Comparison of ENCODE assay signal across 3 cellular contexts in the genomic region with DNA sequence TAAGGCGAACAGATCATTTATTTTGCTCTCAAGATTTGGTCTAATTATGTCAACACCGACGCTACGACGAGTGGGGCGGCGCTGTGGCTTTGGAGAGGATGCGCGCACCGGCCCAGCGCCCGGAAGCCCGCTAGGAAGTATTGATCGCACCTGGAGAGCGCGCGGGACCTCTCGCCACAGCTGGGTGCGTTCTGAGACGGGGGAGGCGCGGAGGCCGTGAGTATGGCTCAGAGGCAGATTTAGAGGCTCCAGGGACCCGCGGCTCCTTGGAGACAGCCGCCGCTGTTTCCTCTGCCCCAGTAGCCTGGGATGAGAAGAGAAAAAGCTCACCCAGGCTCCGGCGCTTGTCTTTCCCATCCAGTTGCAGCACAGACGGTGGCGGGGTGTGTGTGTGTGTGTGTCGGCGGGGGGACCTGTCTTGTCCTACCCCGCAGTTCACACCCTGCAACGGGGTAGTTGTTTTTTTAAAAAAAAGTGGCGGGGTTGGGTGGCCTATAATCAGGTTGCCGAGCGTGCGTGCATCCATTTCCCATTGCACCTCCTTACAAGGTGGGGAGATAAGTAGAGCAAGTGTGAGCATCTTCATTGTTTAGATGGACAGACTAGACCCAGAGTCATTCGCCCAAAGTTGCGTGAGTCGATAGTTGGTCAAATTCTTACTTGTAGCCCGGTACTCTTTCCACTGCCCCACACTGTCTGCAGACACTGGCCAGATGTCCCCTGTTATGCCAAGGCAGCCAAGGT.
TF ChIP-seq lines count a peak whose summit lies in the region.

No MANE protein-coding gene starts in this region.

TF ChIP-seq in SK-N-SH, 30 proteins besides CTCF, POLR2A, EP300 and RAD21 (continued from another document):
- TF ChIP-seq, protein P1, sequence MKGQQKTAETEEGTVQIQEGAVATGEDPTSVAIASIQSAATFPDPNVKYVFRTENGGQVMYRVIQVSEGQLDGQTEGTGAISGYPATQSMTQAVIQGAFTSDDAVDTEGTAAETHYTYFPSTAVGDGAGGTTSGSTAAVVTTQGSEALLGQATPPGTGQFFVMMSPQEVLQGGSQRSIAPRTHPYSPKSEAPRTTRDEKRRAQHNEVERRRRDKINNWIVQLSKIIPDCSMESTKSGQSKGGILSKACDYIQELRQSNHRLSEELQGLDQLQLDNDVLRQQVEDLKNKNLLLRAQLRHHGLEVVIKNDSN (IDR thresholded peaks at IDR 0.05; ENCODE audit: borderline replicate concordance, low read depth), result no peak
- TF ChIP-seq, protein P2, sequence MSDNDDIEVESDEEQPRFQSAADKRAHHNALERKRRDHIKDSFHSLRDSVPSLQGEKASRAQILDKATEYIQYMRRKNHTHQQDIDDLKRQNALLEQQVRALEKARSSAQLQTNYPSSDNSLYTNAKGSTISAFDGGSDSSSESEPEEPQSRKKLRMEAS (IDR thresholded peaks at IDR 0.05; ENCODE audit: low read depth), result no peak
- TF ChIP-seq, protein P3, sequence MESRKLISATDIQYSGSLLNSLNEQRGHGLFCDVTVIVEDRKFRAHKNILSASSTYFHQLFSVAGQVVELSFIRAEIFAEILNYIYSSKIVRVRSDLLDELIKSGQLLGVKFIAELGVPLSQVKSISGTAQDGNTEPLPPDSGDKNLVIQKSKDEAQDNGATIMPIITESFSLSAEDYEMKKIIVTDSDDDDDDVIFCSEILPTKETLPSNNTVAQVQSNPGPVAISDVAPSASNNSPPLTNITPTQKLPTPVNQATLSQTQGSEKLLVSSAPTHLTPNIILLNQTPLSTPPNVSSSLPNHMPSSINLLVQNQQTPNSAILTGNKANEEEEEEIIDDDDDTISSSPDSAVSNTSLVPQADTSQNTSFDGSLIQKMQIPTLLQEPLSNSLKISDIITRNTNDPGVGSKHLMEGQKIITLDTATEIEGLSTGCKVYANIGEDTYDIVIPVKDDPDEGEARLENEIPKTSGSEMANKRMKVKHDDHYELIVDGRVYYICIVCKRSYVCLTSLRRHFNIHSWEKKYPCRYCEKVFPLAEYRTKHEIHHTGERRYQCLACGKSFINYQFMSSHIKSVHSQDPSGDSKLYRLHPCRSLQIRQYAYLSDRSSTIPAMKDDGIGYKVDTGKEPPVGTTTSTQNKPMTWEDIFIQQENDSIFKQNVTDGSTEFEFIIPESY (IDR thresholded peaks at IDR 0.05; ENCODE audit: borderline replicate concordance, low read depth), result no peak
TF ChIP-seq in SK-N-SH: peak in this region for 0.

TF ChIP-seq in SK-N-SH treated with all-trans-retinoic acid at 6 μM for 48 hours, 23 proteins besides CTCF, POLR2A, EP300 and RAD21 (continued from another document):
- TF ChIP-seq, protein P4, sequence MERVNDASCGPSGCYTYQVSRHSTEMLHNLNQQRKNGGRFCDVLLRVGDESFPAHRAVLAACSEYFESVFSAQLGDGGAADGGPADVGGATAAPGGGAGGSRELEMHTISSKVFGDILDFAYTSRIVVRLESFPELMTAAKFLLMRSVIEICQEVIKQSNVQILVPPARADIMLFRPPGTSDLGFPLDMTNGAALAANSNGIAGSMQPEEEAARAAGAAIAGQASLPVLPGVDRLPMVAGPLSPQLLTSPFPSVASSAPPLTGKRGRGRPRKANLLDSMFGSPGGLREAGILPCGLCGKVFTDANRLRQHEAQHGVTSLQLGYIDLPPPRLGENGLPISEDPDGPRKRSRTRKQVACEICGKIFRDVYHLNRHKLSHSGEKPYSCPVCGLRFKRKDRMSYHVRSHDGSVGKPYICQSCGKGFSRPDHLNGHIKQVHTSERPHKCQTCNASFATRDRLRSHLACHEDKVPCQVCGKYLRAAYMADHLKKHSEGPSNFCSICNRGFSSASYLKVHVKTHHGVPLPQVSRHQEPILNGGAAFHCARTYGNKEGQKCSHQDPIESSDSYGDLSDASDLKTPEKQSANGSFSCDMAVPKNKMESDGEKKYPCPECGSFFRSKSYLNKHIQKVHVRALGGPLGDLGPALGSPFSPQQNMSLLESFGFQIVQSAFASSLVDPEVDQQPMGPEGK (CRISPR knock-in tag; IDR thresholded peaks at IDR 0.05; ENCODE audit: borderline replicate concordance), result no peak
- TF ChIP-seq GLIS3 (CRISPR knock-in tag; IDR thresholded peaks at IDR 0.05) (no peak), ZC3H10 (CRISPR knock-in tag; IDR thresholded peaks at IDR 0.05) (no peak), ZNF8 (CRISPR knock-in tag; IDR thresholded peaks at IDR 0.05) (no peak), OSR1 (CRISPR knock-in tag; IDR thresholded peaks at IDR 0.05) (no peak)

TF ChIP-seq in WTC11, 78 proteins besides CTCF, POLR2A, EP300 and RAD21 (continued from another document):
- TF ChIP-seq, protein P5, sequence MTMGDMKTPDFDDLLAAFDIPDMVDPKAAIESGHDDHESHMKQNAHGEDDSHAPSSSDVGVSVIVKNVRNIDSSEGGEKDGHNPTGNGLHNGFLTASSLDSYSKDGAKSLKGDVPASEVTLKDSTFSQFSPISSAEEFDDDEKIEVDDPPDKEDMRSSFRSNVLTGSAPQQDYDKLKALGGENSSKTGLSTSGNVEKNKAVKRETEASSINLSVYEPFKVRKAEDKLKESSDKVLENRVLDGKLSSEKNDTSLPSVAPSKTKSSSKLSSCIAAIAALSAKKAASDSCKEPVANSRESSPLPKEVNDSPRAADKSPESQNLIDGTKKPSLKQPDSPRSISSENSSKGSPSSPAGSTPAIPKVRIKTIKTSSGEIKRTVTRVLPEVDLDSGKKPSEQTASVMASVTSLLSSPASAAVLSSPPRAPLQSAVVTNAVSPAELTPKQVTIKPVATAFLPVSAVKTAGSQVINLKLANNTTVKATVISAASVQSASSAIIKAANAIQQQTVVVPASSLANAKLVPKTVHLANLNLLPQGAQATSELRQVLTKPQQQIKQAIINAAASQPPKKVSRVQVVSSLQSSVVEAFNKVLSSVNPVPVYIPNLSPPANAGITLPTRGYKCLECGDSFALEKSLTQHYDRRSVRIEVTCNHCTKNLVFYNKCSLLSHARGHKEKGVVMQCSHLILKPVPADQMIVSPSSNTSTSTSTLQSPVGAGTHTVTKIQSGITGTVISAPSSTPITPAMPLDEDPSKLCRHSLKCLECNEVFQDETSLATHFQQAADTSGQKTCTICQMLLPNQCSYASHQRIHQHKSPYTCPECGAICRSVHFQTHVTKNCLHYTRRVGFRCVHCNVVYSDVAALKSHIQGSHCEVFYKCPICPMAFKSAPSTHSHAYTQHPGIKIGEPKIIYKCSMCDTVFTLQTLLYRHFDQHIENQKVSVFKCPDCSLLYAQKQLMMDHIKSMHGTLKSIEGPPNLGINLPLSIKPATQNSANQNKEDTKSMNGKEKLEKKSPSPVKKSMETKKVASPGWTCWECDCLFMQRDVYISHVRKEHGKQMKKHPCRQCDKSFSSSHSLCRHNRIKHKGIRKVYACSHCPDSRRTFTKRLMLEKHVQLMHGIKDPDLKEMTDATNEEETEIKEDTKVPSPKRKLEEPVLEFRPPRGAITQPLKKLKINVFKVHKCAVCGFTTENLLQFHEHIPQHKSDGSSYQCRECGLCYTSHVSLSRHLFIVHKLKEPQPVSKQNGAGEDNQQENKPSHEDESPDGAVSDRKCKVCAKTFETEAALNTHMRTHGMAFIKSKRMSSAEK (CRISPR knock-in tag; IDR thresholded peaks at IDR 0.05; ENCODE audit: borderline replicate concordance), result no peak
- TF ChIP-seq ZNF138 (CRISPR knock-in tag; conservative IDR thresholded peaks at IDR 0.05), result no peak
- TF ChIP-seq GABPB1 (CRISPR knock-in tag; IDR thresholded peaks at IDR 0.05), result no peak
- no peak for TF ChIP-seq TEAD1 (CRISPR knock-in tag; IDR thresholded peaks at IDR 0.05)
- no peak for TF ChIP-seq CBFB (CRISPR knock-in tag; IDR thresholded peaks at IDR 0.05; ENCODE audit: low read depth)
- TF ChIP-seq MYBL2 (CRISPR knock-in tag; IDR thresholded peaks at IDR 0.05), result no peak
- TF ChIP-seq, protein P2 (CRISPR knock-in tag; IDR thresholded peaks at IDR 0.05), result no peak
